In genomic region chr1:193660428-193660827, GRCh38 we compare ENCODE assay signal across 29 cellular contexts.
"Had no signal": no experiment of that assay in that cellular context is flagged by ENCODE, and none has a peak within 500 bp of the region (broad histone marks: within the 10 kb centered on the region; RNA-seq: fewer than 3 reads in every experiment).

No MANE protein-coding gene starts in this region.

- H3K27ac ChIP-seq: adrenal gland, body of pancreas, cardiac muscle cell, coronary artery, WERI-Rb-1 had no signal

- H3K27me3 ChIP-seq: adrenal gland, body of pancreas, cardiac muscle cell, dorsolateral prefrontal cortex had no signal

- H3K36me3 ChIP-seq: adrenal gland, cardiac muscle cell, WERI-Rb-1 had no signal

- FAIRE-seq: frontal cortex had no signal

- H3K4me3 ChIP-seq: adrenal gland, body of pancreas, cardiac muscle cell, coronary artery, dorsolateral prefrontal cortex had no signal

- H3K9me3 ChIP-seq: adrenal gland, body of pancreas had no signal

- H3K4me1 ChIP-seq: adrenal gland, body of pancreas had no signal

- DNase-seq: activated B cell treated with CpG ODN at 0.5 μM for 24 hours; activated CD4-positive, alpha-beta memory T cell treated with anti-CD3 and anti-CD28 coated beads for 36 hours; activated CD4-positive, alpha-beta T cell treated with anti-CD3 and anti-CD28 coated beads for 36 hours; activated CD4-positive, alpha-beta T cell treated with anti-CD3 and anti-CD28 coated beads, Interleukin-2, amount 10 ng/mL, durations not matched to agents 24 days and 14 days; activated CD8-positive, alpha-beta memory T cell treated with anti-CD3 and anti-CD28 coated beads, Interleukin-2, amount 10 ng/mL, durations not matched to agents 7 days and 5 days; activated CD8-positive, alpha-beta memory T cell treated with anti-CD3 and anti-CD28 coated beads, Interleukin-2, amount 50 U/mL, for 4 hours; activated CD8-positive, alpha-beta T cell treated with anti-CD3 and anti-CD28 coated beads, Interleukin-2, amount 10 ng/mL, durations not matched to agents 7 days and 5 days; activated effector memory CD4-positive, alpha-beta T cell treated with anti-CD3 and anti-CD28 coated beads, Interleukin-2, amount 50 U/mL, for 16 hours; activated naive CD4-positive, alpha-beta T cell treated with anti-CD3 and anti-CD28 coated beads for 36 hours; activated naive CD8-positive, alpha-beta T cell treated with anti-CD3 and anti-CD28 coated beads for 36 hours; activated naive CD8-positive, alpha-beta T cell treated with anti-CD3 and anti-CD28 coated beads, Interleukin-2, amount 50 U/mL, for 24 hours; activated T-cell treated with anti-CD3 and anti-CD28 coated beads, Interleukin-2, amount 50 U/mL, for 1 hour; activated T-cell treated with anti-CD3 and anti-CD28 coated beads, Interleukin-2, amount 50 U/mL, for 48 hours; adrenal gland; amygdala; aorta; body of pancreas; dorsolateral prefrontal cortex; effector memory CD4-positive, alpha-beta T cell; endodermal cell; foreskin fibroblast; SW 1271; T-helper 1 cell; T-helper 17 cell; T1000; WERI-Rb-1 had no signal
